In the genomic region with DNA sequence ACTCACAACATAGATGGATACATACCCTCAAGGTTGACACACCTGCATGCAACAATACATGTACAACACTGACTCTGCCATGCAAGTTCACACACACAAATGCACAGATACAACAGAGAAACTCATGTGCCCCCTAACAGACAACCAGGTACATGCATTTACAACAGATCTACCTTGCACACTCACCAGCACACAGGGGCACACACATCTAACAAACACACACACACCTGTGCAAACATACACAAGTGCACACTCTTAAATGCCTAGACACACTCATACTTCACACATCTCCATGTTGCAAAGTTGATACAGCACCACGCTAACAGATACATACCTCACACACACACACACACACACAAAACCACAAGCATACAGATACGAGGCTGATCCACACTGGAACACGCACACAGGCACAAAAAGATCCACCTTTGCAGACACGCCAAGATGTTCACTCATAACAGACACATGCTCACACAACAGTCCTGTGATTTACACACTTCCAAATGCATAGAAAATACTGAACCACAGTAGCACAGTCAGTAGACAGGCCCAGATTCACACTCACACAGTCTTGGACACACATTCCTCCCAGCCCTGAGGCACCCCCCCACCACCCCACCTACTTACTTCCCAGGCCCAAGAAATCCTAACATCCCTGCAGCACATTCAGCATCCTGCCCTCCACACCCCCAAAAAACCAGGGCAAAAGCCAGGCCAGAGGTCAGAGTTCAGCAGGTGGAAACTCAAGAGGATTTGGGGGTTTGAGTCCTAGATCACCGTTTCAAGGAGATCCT, we compare ENCODE assay signal across 1 cellular context.
TF ChIP-seq lines count a peak whose summit lies in the region.

No MANE protein-coding gene starts in this region.

TF ChIP-seq in GM23338, 12 proteins besides CTCF, POLR2A, EP300 and RAD21:
- TF ChIP-seq REST (IDR thresholded peaks at IDR 0.05; ENCODE audit: unreplicated experiment) (no peak), POLR2AphosphoS5 (IDR thresholded peaks at IDR 0.05; ENCODE audit: low read depth) (no peak), ZNF114 (CRISPR knock-in tag; IDR thresholded peaks at IDR 0.05) (no peak), ZNF331 (CRISPR knock-in tag; IDR thresholded peaks at IDR 0.05; ENCODE audit: low read depth) (no peak), EZH2 (IDR thresholded peaks at IDR 0.05; ENCODE audit: low read depth, unreplicated experiment) (no peak), NANOG (IDR thresholded peaks at IDR 0.05; ENCODE audit: borderline replicate concordance) (no peak), STAT1 (IDR thresholded peaks at IDR 0.05; ENCODE audit: unreplicated experiment) (no peak), EZH2phosphoT487 (IDR thresholded peaks at IDR 0.05; ENCODE audit: unreplicated experiment) (no peak), ETS1 (IDR thresholded peaks at IDR 0.05) (no peak), JUNB (IDR thresholded peaks at IDR 0.05; ENCODE audit: unreplicated experiment) (no peak)
- TF ChIP-seq, protein P1, sequence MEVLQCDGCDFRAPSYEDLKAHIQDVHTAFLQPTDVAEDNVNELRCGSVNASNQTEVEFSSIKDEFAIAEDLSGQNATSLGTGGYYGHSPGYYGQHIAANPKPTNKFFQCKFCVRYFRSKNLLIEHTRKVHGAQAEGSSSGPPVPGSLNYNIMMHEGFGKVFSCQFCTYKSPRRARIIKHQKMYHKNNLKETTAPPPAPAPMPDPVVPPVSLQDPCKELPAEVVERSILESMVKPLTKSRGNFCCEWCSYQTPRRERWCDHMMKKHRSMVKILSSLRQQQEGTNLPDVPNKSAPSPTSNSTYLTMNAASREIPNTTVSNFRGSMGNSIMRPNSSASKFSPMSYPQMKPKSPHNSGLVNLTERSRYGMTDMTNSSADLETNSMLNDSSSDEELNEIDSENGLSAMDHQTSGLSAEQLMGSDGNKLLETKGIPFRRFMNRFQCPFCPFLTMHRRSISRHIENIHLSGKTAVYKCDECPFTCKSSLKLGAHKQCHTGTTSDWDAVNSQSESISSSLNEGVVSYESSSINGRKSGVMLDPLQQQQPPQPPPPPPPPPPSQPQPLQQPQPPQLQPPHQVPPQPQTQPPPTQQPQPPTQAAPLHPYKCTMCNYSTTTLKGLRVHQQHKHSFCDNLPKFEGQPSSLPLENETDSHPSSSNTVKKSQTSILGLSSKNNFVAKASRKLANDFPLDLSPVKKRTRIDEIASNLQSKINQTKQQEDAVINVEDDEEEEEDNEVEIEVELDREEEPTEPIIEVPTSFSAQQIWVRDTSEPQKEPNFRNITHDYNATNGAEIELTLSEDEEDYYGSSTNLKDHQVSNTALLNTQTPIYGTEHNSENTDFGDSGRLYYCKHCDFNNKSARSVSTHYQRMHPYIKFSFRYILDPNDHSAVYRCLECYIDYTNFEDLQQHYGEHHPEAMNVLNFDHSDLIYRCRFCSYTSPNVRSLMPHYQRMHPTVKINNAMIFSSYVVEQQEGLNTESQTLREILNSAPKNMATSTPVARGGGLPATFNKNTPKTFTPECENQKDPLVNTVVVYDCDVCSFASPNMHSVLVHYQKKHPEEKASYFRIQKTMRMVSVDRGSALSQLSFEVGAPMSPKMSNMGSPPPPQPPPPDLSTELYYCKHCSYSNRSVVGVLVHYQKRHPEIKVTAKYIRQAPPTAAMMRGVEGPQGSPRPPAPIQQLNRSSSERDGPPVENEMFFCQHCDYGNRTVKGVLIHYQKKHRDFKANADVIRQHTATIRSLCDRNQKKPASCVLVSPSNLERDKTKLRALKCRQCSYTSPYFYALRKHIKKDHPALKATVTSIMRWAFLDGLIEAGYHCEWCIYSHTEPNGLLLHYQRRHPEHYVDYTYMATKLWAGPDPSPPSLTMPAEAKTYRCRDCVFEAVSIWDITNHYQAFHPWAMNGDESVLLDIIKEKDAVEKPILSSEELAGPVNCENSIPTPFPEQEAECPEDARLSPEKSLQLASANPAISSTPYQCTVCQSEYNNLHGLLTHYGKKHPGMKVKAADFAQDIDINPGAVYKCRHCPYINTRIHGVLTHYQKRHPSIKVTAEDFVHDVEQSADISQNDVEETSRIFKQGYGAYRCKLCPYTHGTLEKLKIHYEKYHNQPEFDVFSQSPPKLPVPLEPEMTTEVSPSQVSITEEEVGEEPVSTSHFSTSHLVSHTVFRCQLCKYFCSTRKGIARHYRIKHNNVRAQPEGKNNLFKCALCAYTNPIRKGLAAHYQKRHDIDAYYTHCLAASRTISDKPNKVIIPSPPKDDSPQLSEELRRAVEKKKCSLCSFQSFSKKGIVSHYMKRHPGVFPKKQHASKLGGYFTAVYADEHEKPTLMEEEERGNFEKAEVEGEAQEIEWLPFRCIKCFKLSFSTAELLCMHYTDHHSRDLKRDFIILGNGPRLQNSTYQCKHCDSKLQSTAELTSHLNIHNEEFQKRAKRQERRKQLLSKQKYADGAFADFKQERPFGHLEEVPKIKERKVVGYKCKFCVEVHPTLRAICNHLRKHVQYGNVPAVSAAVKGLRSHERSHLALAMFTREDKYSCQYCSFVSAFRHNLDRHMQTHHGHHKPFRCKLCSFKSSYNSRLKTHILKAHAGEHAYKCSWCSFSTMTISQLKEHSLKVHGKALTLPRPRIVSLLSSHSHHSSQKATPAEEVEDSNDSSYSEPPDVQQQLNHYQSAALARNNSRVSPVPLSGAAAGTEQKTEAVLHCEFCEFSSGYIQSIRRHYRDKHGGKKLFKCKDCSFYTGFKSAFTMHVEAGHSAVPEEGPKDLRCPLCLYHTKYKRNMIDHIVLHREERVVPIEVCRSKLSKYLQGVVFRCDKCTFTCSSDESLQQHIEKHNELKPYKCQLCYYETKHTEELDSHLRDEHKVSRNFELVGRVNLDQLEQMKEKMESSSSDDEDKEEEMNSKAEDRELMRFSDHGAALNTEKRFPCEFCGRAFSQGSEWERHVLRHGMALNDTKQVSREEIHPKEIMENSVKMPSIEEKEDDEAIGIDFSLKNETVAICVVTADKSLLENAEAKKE (CRISPR knock-in tag; IDR thresholded peaks at IDR 0.05), result no peak
TF ChIP-seq in GM23338: peak in this region for 0.
